ENCODE assay signal across 8 cellular contexts in genomic region chr15:51077565-51078153, GRCh38. TPM values are rescaled to one million over a fixed set of nuclear protein-coding genes. Genes with fewer than 3 reads are reported as not detected.
A peak's percentile ranks its signal among the peaks of the same experiment; 100 is the strongest.
DNase-seq lines count a peak whose midpoint lies in the region; ATAC-seq and TF ChIP-seq lines count a peak whose summit lies in the region.

No MANE protein-coding gene starts in this region.

- no peak for TF ChIP-seq CTCF in fibroblast of mammary gland (conservative IDR thresholded peaks at IDR 0.05; ENCODE audit: control insufficient read depth, insufficient read depth, low read depth, low read length)
- no peak for TF ChIP-seq CTCF in type B pancreatic cell (conservative IDR thresholded peaks at IDR 0.05)

- ATAC-seq in HG03280 (IDR thresholded peaks at IDR 0.05; ENCODE audit: unreplicated experiment) (peak; percentile 57), GM18858 (IDR thresholded peaks at IDR 0.05; ENCODE audit: unreplicated experiment) (no peak)

- H3K4me3 Mint-ChIP-seq in activated CD4-positive, alpha-beta memory T cell treated with anti-CD3 and anti-CD28 coated beads for 36 hours: no peak overlapping the region
- peak overlapping the region; percentile 7 for H3K4me3 Mint-ChIP-seq in type B pancreatic cell

- H3K27ac Mint-ChIP-seq in activated CD4-positive, alpha-beta memory T cell treated with anti-CD3 and anti-CD28 coated beads for 36 hours: peak overlapping the region; percentile 56
- no peak overlapping the region for H3K27ac Mint-ChIP-seq in type B pancreatic cell

- H3K4me3 ChIP-seq in fibroblast of mammary gland (ENCODE audit: control insufficient read depth, low read depth, low read length): peak overlapping the region; percentile 2

- peaks cover 13% of the 10 kb centered on the region for H3K4me1 Mint-ChIP-seq in activated CD4-positive, alpha-beta memory T cell treated with anti-CD3 and anti-CD28 coated beads for 36 hours (ENCODE audit: low read depth)
- no peaks in the 10 kb centered on the region for H3K4me1 Mint-ChIP-seq in type B pancreatic cell (ENCODE audit: unreplicated experiment)

- in situ Hi-C loops in G401 (cut with HindIII; ENCODE audit: low sequenced_read_pairs): no loop called here

- peak; percentile 12 for DNase-seq in GM04504 (ENCODE audit: low read depth)
- DNase-seq in activated CD4-positive, alpha-beta memory T cell treated with anti-CD3 and anti-CD28 coated beads for 36 hours: peak; percentile 82
- peak; percentile 70 for DNase-seq in fibroblast of mammary gland (ENCODE audit: low read depth)
- DNase-seq in pons (ENCODE audit: low spot score): peak; percentile 69
- DNase-seq in type B pancreatic cell (ENCODE audit: extremely low spot score, unreplicated experiment): no peak
- DNase-seq in G401 (ENCODE audit: low spot score): no peak

- CTCF ChIA-PET in activated CD4-positive, alpha-beta memory T cell treated with anti-CD3 and anti-CD28 coated beads for 36 hours (lab: Charles Lee): interaction anchor here (0.7 kb wide), 1 partner anchor 253 kb away, joined by 3 read pairs; no protein-coding TSS in a partner anchor

- no peaks in the 10 kb centered on the region for H3K36me3 Mint-ChIP-seq in activated CD4-positive, alpha-beta memory T cell treated with anti-CD3 and anti-CD28 coated beads for 36 hours
- H3K36me3 Mint-ChIP-seq in type B pancreatic cell: peaks cover 3% of the 10 kb centered on the region

- no peaks in the 10 kb centered on the region for H3K9me3 Mint-ChIP-seq in activated CD4-positive, alpha-beta memory T cell treated with anti-CD3 and anti-CD28 coated beads for 36 hours
- H3K9me3 Mint-ChIP-seq in type B pancreatic cell: no peaks in the 10 kb centered on the region

- intact Hi-C loops in activated CD4-positive, alpha-beta memory T cell treated with anti-CD3 and anti-CD28 coated beads for 36 hours (cut with micrococcal nuclease): no loop called here

- peaks cover 10% of the 10 kb centered on the region for H3K27me3 Mint-ChIP-seq in activated CD4-positive, alpha-beta memory T cell treated with anti-CD3 and anti-CD28 coated beads for 36 hours
- H3K27me3 Mint-ChIP-seq in type B pancreatic cell: peaks cover 2% of the 10 kb centered on the region

- POLR2A ChIA-PET in activated CD4-positive, alpha-beta memory T cell treated with anti-CD3 and anti-CD28 coated beads for 36 hours (lab: Charles Lee): no interaction called here

RNA-seq across cellular contexts. Expression of gene TNFAIP8L3, which starts 17.0 kb away (rescaled TPM):
- under 1 TPM in 1 of 2 experiments, not detected in 1; 0.19 TPM for total RNA-seq in activated CD4-positive, alpha-beta memory T cell treated with anti-CD3 and anti-CD28 coated beads for 36 hours
- 8.2 and 16.9 TPM in 2 replicates for total RNA-seq in type B pancreatic cell (ENCODE audit: low replicate concordance)
- total RNA-seq in G401 (2014; rRNA removed; shearing (Covaris generic)): not detected in 2 replicates

Comparison
In these comparisons a context has a peak if more than half of its experiments do, and no peak if none do; other contexts are left out.
1. DNase-seq: peak in GM04504 (single experiment), activated CD4-positive, alpha-beta memory T cell treated with anti-CD3 and anti-CD28 coated beads for 36 hours (single experiment), fibroblast of mammary gland (single experiment) and pons (single experiment); none in type B pancreatic cell (single experiment) and G401 (single experiment).